11 cellular contexts compared by ENCODE assay signal in the genomic region with DNA sequence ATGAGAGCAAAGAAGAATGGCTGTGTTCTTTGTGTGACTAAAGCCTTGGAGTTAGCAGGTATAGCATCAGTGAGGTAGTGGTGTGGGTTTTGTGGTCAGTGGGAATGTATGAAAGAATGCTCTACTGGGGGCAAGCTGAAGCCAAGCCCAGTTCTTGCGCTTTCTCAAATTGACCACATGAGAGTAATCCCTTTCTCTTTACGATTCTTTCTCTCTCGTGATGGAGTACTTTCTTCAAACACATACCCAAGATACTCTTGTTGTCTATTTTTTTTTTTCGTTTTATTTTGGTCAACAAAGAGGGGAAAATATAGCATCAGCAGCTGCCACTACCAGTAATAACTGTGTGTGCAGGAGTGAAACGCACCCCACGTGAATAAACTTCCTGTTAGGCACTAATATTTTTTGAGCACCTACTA. TPM values are rescaled to one million over a fixed set of nuclear protein-coding genes. Genes with fewer than 3 reads are reported as not detected.
A peak's percentile ranks its signal among the peaks of the same experiment; 100 is the strongest.
DNase-seq lines count a peak whose midpoint lies in the region; ATAC-seq, FAIRE-seq and TF ChIP-seq lines count a peak whose summit lies in the region.
"Had no signal": no experiment of that assay in that cellular context is flagged by ENCODE, and none has a peak within 500 bp of the region (broad histone marks: within the 10 kb centered on the region; RNA-seq: fewer than 3 reads in every experiment).

No MANE protein-coding gene starts in this region.

- no peak overlapping the region for H3K4me3 Mint-ChIP-seq in naive thymus-derived CD4-positive, alpha-beta T cell

- 81 to 87% methylated on average over 6 of the region's 6 CpGs for WGBS in aorta, 2 donors

- FAIRE-seq in GM19239 (lab: Jason Lieb, UNC): peak; percentile 97
- FAIRE-seq: colon, islet of Langerhans had no signal

- intact Hi-C loops in aorta (cut with DNase I): no loop called here
- intact Hi-C loops in naive thymus-derived CD4-positive, alpha-beta T cell (cut with micrococcal nuclease): no loop called here

- H3K27me3 ChIP-seq in aorta (ENCODE audit: control insufficient read depth in 1 of 2, insufficient read depth in 2 of 2, low read length in 1 of 2): no peaks in the 10 kb centered on the region
- no peaks in the 10 kb centered on the region for H3K27me3 ChIP-seq in naive thymus-derived CD4-positive, alpha-beta T cell (ENCODE audit: control insufficient read depth in 2 of 2, insufficient read depth in 2 of 2, low read length in 2 of 2)
- H3K27me3 ChIP-seq: uterus had no signal

- POLR2A ChIA-PET in naive thymus-derived CD4-positive, alpha-beta T cell (lab: Charles Lee): no interaction called here

- CTCF ChIA-PET in naive thymus-derived CD4-positive, alpha-beta T cell (lab: Charles Lee): no interaction called here

- no peaks in the 10 kb centered on the region for H3K4me1 ChIP-seq in aorta (ENCODE audit: control insufficient read depth in 1 of 2, insufficient read depth in 2 of 2, low read length in 2 of 2)
- H3K4me1 ChIP-seq in naive thymus-derived CD4-positive, alpha-beta T cell (ENCODE audit: control insufficient read depth in 2 of 2, insufficient read depth in 2 of 2, low read length in 2 of 2): no peaks in the 10 kb centered on the region
- H3K4me1 ChIP-seq: uterus had no signal

- no peak overlapping the region for H3K27ac ChIP-seq in aorta (ENCODE audit: low read depth in 1 of 2, low read length in 2 of 2)
- H3K27ac ChIP-seq in naive thymus-derived CD4-positive, alpha-beta T cell (ENCODE audit: low read depth, low read length): no peak overlapping the region
- H3K27ac ChIP-seq: uterus had no signal

- DNase-seq in AG10803 (ENCODE audit: low read depth) (peak; percentile 62), GM19239 (ENCODE audit: insufficient read length, low spot score) (no peak), RPMI8226 (peak; percentile 29), aorta (no peak), HuH-7.5 (ENCODE audit: low spot score) (no peak), hippocampal formation (lab: John Stamatoyannopoulos, UW) (no peak)
- DNase-seq in naive thymus-derived CD4-positive, alpha-beta T cell: no peak
- DNase-seq: uterus had no signal

- no peaks in the 10 kb centered on the region for H3K36me3 ChIP-seq in aorta (ENCODE audit: control insufficient read depth in 1 of 2, insufficient read depth in 2 of 2, low read length in 1 of 2)
- H3K36me3 ChIP-seq in naive thymus-derived CD4-positive, alpha-beta T cell (ENCODE audit: control insufficient read depth in 2 of 3, insufficient read depth in 3 of 3, low read length in 3 of 3): no peaks in the 10 kb centered on the region
- H3K36me3 ChIP-seq: uterus had no signal

- peaks cover 0 to 9% (median 0%) of the 10 kb centered on the region in 5 donors for H3K36me3 Mint-ChIP-seq in naive thymus-derived CD4-positive, alpha-beta T cell

- H3K4me3 ChIP-seq in AG10803 (ENCODE audit: low read length): no peak overlapping the region
- H3K4me3 ChIP-seq in aorta (ENCODE audit: low read length in 2 of 2): no peak overlapping the region
- H3K4me3 ChIP-seq in naive thymus-derived CD4-positive, alpha-beta T cell (ENCODE audit: low read length): no peak overlapping the region
- H3K4me3 ChIP-seq: uterus had no signal

- ATAC-seq in HG02981 (IDR thresholded peaks at IDR 0.05; ENCODE audit: unreplicated experiment) (peak; percentile 53), aorta (ENCODE audit: low FRiP score) (no peak)
- no peak for ATAC-seq in naive thymus-derived CD4-positive, alpha-beta T cell

- peaks cover 4% of the 10 kb centered on the region for H3K9me3 ChIP-seq in aorta (ENCODE audit: control insufficient read depth, low read length)
- H3K9me3 ChIP-seq in naive thymus-derived CD4-positive, alpha-beta T cell (ENCODE audit: control insufficient read depth in 2 of 3, low read length in 3 of 3): no peaks in the 10 kb centered on the region
- H3K9me3 ChIP-seq: uterus had no signal

- TF ChIP-seq CTCF in AG10803 (conservative IDR thresholded peaks at IDR 0.05; ENCODE audit: low read length): no peak

- H3K27me3 Mint-ChIP-seq in naive thymus-derived CD4-positive, alpha-beta T cell: peaks cover 0 to 10% (median 7%) of the 10 kb centered on the region in 5 donors

- no peaks in the 10 kb centered on the region for H3K4me1 Mint-ChIP-seq in naive thymus-derived CD4-positive, alpha-beta T cell

- peaks cover 0 to 7% (median 4%) of the 10 kb centered on the region in 11 donors for H3K9me3 Mint-ChIP-seq in naive thymus-derived CD4-positive, alpha-beta T cell

- no peak overlapping the region for H3K27ac Mint-ChIP-seq in naive thymus-derived CD4-positive, alpha-beta T cell

RNA-seq across cellular contexts. Expression of a gene that starts 8.4 kb away (rescaled TPM):
- total RNA-seq in aorta: 1 to 10 TPM; 1.4 TPM
- polyA plus RNA-seq in aorta: 1 to 10 TPM; 4.5 to 4.8 TPM
- total RNA-seq in naive thymus-derived CD4-positive, alpha-beta T cell: 1 to 10 TPM in 2 of 5 experiments, under 1 TPM in 3; 0.49 to 5.9 (median 0.98) TPM
- under 1 TPM; 0.24 to 0.95 TPM for polyA plus RNA-seq in naive thymus-derived CD4-positive, alpha-beta T cell

RNA-seq across cellular contexts. Expression of a gene that starts 48.0 kb away (rescaled TPM):
- total RNA-seq in aorta: 1 to 10 TPM; 5.2 to 6.2 TPM
- 1 to 10 TPM in 1 of 2 donors, under 1 TPM in 1; 0.72 to 2.1 TPM for polyA plus RNA-seq in aorta
- 10 to 100 TPM; 14.5 to 49.0 (median 19.3) TPM for total RNA-seq in naive thymus-derived CD4-positive, alpha-beta T cell
- polyA plus RNA-seq in naive thymus-derived CD4-positive, alpha-beta T cell: 10 to 100 TPM; 21.0 to 25.6 TPM

Comparison
In these comparisons a context has a peak if more than half of its experiments do, and no peak if none do; other contexts are left out.
1. DNase-seq: peak in AG10803 (single experiment) and RPMI8226 (single experiment); none in GM19239 (single experiment), aorta (0 of 2), naive thymus-derived CD4-positive, alpha-beta T cell (0 of 9), HuH-7.5 (single experiment) and hippocampal formation (0 of 2).